Comparison of ENCODE assay signal across 1 cellular context in the genomic region with DNA sequence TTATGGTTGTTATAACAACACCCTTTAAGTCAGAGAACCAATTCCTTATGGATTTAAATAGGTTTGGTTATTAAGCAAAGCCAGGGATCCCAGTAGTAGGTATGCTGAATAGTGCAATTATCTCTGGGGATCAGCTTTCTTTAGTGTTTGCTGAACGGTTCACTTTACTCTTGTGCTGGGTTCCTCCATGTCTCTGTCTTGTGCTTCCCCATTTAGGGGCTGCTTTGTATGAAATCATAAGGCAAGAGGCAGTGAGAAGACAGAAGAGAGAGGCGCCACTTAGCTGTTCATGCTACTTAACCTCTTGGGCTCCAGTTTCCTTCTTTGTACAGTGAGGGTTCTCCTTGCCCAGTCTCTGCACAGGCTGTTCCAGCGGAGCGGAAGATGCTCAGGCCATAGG.
TF ChIP-seq lines count a peak whose summit lies in the region.

No MANE protein-coding gene starts in this region.

TF ChIP-seq in GM12878, 131 proteins besides CTCF, POLR2A, EP300 and RAD21:
- TF ChIP-seq, protein P1, sequence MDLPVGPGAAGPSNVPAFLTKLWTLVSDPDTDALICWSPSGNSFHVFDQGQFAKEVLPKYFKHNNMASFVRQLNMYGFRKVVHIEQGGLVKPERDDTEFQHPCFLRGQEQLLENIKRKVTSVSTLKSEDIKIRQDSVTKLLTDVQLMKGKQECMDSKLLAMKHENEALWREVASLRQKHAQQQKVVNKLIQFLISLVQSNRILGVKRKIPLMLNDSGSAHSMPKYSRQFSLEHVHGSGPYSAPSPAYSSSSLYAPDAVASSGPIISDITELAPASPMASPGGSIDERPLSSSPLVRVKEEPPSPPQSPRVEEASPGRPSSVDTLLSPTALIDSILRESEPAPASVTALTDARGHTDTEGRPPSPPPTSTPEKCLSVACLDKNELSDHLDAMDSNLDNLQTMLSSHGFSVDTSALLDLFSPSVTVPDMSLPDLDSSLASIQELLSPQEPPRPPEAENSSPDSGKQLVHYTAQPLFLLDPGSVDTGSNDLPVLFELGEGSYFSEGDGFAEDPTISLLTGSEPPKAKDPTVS (IDR thresholded peaks at IDR 0.05; ENCODE audit: low read depth, low read length) = no peak
- no peak for TF ChIP-seq MYC (IDR thresholded peaks at IDR 0.05; ENCODE audit: insufficient read depth, insufficient read length, insufficient replicate concordance, low read length, severe bottlenecking)
- no peak for TF ChIP-seq PML (IDR thresholded peaks at IDR 0.05; ENCODE audit: low read length)
- no peak for TF ChIP-seq ZBED1 (IDR thresholded peaks at IDR 0.05; ENCODE audit: borderline replicate concordance)
- TF ChIP-seq CHD4 (IDR thresholded peaks at IDR 0.05) = no peak
- no peak for TF ChIP-seq MEF2B (IDR thresholded peaks at IDR 0.05; ENCODE audit: partially characterized antibody, poor library complexity, severe bottlenecking)
- TF ChIP-seq IRF4 (IDR thresholded peaks at IDR 0.05; ENCODE audit: low read depth, low read length) = no peak
